Comparison of ENCODE assay signal across 8 cellular contexts in genomic region chr18:8661754-8662573, GRCh38. TPM values are rescaled to one million over a fixed set of nuclear protein-coding genes. Genes with fewer than 3 reads are reported as not detected.
DNase-seq lines count a peak whose midpoint lies in the region; ATAC-seq, FAIRE-seq and TF ChIP-seq lines count a peak whose summit lies in the region.

No MANE protein-coding gene starts in this region.

- intact Hi-C loops in GM12878 (cut with micrococcal nuclease; ENCODE audit: unreplicated experiment) = no loop called here

- H3K36me3 ChIP-seq in GM12878 (ENCODE audit: control insufficient read depth in 2 of 2, insufficient read depth in 2 of 2, low read length in 1 of 2) = no peaks in the 10 kb centered on the region

- H3K9me3 ChIP-seq in GM12878 (replicated peaks; ENCODE audit: control insufficient read depth, insufficient read depth, low read length) = no peaks in the 10 kb centered on the region; the same call in 2 of the 3 replicates

- no peaks in the 10 kb centered on the region for H4K20me1 ChIP-seq in GM12878 (ENCODE audit: control insufficient read depth, insufficient read depth)

- no peaks in the 10 kb centered on the region; a peak in 1 of 4 replicates for H3K27me3 ChIP-seq in GM12878 (replicated peaks in 1 of 2; ENCODE audit: control insufficient read depth in 2 of 2, insufficient read depth in 2 of 2, low read length in 1 of 2)

- H3K4me1 ChIP-seq in GM12878 (ENCODE audit: control insufficient read depth, insufficient read depth, low read length) = no peaks in the 10 kb centered on the region

- TF ChIP-seq EP300 in GM12878 (IDR thresholded peaks at IDR 0.05; ENCODE audit: borderline replicate concordance in 1 of 2, control insufficient read depth in 1 of 2, low read depth in 2 of 2, low read length in 2 of 2) = no peak

- DNase-seq in DMS79 (lab: John Stamatoyannopoulos, UW) (peak; percentile 98), NCI-H2029 (lab: John Stamatoyannopoulos, UW) (peak; percentile 56), GM12878 (ENCODE audit: low read depth, low spot score) (no peak), lung microvascular endothelial cell (ENCODE audit: low read depth in 2 of 2) (peak; percentile 84), coronary artery (ENCODE audit: low spot score) (no peak)

- no peak overlapping the region for H2AFZ ChIP-seq in GM12878 (ENCODE audit: control insufficient read depth, low read depth, low read length)

- in situ Hi-C loops in GM12878 (cut with MboI) = no loop called here

- H3K27ac ChIP-seq in GM12878 (ENCODE audit: control insufficient read depth, insufficient read depth) = no peak overlapping the region
- no peak overlapping the region for H3K27ac ChIP-seq in coronary artery

- RAD21 ChIA-PET in GM12878 (lab: Charles Lee; ENCODE audit: unreplicated experiment) = interaction anchor here (1.1 to 1.3 kb wide), 3 partner anchors 8 to 59 kb away, joined by 3 to 6 read pairs (median 3); no protein-coding TSS in a partner anchor

- TF ChIP-seq CTCF in GM12878 (IDR thresholded peaks at IDR 0.05 in 2 of 3, conservative IDR thresholded peaks at IDR 0.05 in 1 of 3; ENCODE audit: control insufficient read depth in 2 of 3, extremely low read depth in 1 of 3, insufficient read depth in 1 of 3, low read depth in 3 of 3, low read length in 3 of 3) (no peak), coronary artery (IDR thresholded peaks at IDR 0.05) (no peak)

- TF ChIP-seq POLR2A in GM12878 (IDR thresholded peaks at IDR 0.05; ENCODE audit: low read depth, low read length) = no peak

- no peak for FAIRE-seq in GM12878 (lab: Jason Lieb, UNC)

- TF ChIP-seq RAD21 in GM12878 (IDR thresholded peaks at IDR 0.05; ENCODE audit: insufficient read depth, low read depth, low read length) = no peak

- CTCF ChIA-PET in GM12878 (lab: Yijun Ruan, JAX) = interaction anchor here (2.3 to 3.2 kb wide), 4 partner anchors 8 to 326 kb away, joined by 7 to 13 read pairs (median 9); no protein-coding TSS in a partner anchor

- H3K4me2 ChIP-seq in GM12878 (ENCODE audit: control insufficient read depth, insufficient read depth) = peak overlapping the region; percentile 40; the same call in 1 of the 2 replicates

- ATAC-seq in GM12878 (peak; percentile 61), HG03460 (IDR thresholded peaks at IDR 0.05; ENCODE audit: unreplicated experiment) (no peak), GM19351 (IDR thresholded peaks at IDR 0.05; ENCODE audit: unreplicated experiment) (no peak), HG03095 (IDR thresholded peaks at IDR 0.05; ENCODE audit: unreplicated experiment) (no peak)

- H3K4me3 ChIP-seq in GM12878 (no peak overlapping the region), coronary artery (no peak overlapping the region)

- H3K9ac ChIP-seq in GM12878 (ENCODE audit: control insufficient read depth, insufficient read depth, low read length) = no peak overlapping the region

- WGBS in GM12878 (ENCODE audit: insufficient coverage, insufficient replicate concordance, low lambda C conversion rate, missing lambda C conversion rate) = 48% methylated on average over 18 of the region's 18 CpGs

- SMC1A ChIA-PET in GM12878 (lab: Charles Lee; ENCODE audit: uncharacterized antibody, unreplicated experiment) = interaction anchor here (0.5 to 2.4 kb wide), 5 partner anchors 11 to 387 kb away, joined by 3 to 9 read pairs (median 3); no protein-coding TSS in a partner anchor

- no peaks in the 10 kb centered on the region for H3K79me2 ChIP-seq in GM12878 (ENCODE audit: control insufficient read depth, insufficient read depth, low read length)

- BruUV-seq in GM12878 (replicated peaks; lab: Mats Ljungman, UMichigan) = no TSS peak

- POLR2A ChIA-PET in GM12878 (lab: Charles Lee) = interaction anchor here (1.0 kb wide), 1 partner anchor 326 kb away, joined by 4 read pairs; no protein-coding TSS in a partner anchor

TF ChIP-seq in GM12878, 131 proteins besides CTCF, POLR2A, EP300 and RAD21:
- TF ChIP-seq JUNB (IDR thresholded peaks at IDR 0.05) = no peak
- no peak for TF ChIP-seq SMAD1 (IDR thresholded peaks at IDR 0.05; ENCODE audit: low read depth, partially characterized antibody)
- TF ChIP-seq CREB1 (IDR thresholded peaks at IDR 0.05; ENCODE audit: low read depth) = no peak
- no peak for TF ChIP-seq KDM1A (IDR thresholded peaks at IDR 0.05; ENCODE audit: borderline replicate concordance)
- TF ChIP-seq POU2F2 (IDR thresholded peaks at IDR 0.05; ENCODE audit: borderline replicate concordance, low read depth, low read length) = 0 out of 3 replicates have a peak, but pooled peaks have one; percentile 15

RNA-seq across cellular contexts. Expression of gene MTCL1, which starts 43.4 kb away (rescaled TPM):
- total RNA-seq in GM12878 (2013; cell fraction: nucleolus; rRNA removed) = 0.23 TPM in 1 of 2 replicates, not detected in the other
- total RNA-seq in GM12878 (2014; rRNA removed) (0.05 and 0.23 TPM in 2 replicates), GM12878 (2014; rRNA removed; fragmentation: Illumina TruSeq; extraction: Trizol) (0.04 and 0.23 TPM in 2 replicates), GM12878 (2021) (0.29 and 0.36 TPM in 2 replicates), lung microvascular endothelial cell (3.9 and 7.7 TPM in 2 replicates)
- not detected for polyA plus RNA-seq in GM12878 (2011; ENCODE audit: low read depth)
- polyA plus RNA-seq in GM12878 (2011; rRNA removed) (0.14 TPM in 1 of 2 replicates, not detected in the other), GM12878 (2014; fragmentation: Illumina TruSeq; extraction: Trizol) (0.03 TPM in 1 of 2 replicates, not detected in the other), GM12878 (2014; fragmentation: Nextera tagmentation; extraction: Ambion mirVana) (not detected), GM12878 (2014; rRNA removed) (0.13 TPM in 1 of 2 replicates, not detected in the other), GM12878 (2016; fragmentation: Nextera tagmentation; extraction: Ambion mirVana) (not detected)
- polyA plus RNA-seq in GM12878 (2011; cell fraction: cytosol; rRNA removed) = 0.02 TPM in 1 of 2 replicates, not detected in the other
- 0.06 and 0.13 TPM in 2 replicates for polyA plus RNA-seq in GM12878 (2011; cell fraction: nucleus; rRNA removed)
- polyA plus RNA-seq in GM12878 (2012) = 0.08 and 0.26 TPM in 2 replicates
- not detected in 2 replicates for polyA minus RNA-seq in GM12878 (2011; rRNA and poly(A)+ RNA removed)
- polyA minus RNA-seq in GM12878 (2011; cell fraction: cytosol; rRNA and poly(A)+ RNA removed) = 0.62 and 0.67 TPM in 2 replicates
- 0.10 and 0.12 TPM in 2 replicates for polyA minus RNA-seq in GM12878 (2011; cell fraction: nucleus; rRNA and poly(A)+ RNA removed)

RNA-seq across cellular contexts. Expression of gene RAB12, which starts 52.7 kb away (rescaled TPM):
- total RNA-seq in GM12878 (2013; cell fraction: nucleolus; rRNA removed) = 150 and 166 TPM in 2 replicates
- total RNA-seq in GM12878 (2014; rRNA removed) = 16.9 and 20.1 TPM in 2 replicates
- total RNA-seq in GM12878 (2014; rRNA removed; fragmentation: Illumina TruSeq; extraction: Trizol) = 18.5 and 19.5 TPM in 2 replicates
- total RNA-seq in GM12878 (2021) = 13.0 and 13.5 TPM in 2 replicates
- polyA plus RNA-seq in GM12878 (2011; ENCODE audit: low read depth) = 8.8 TPM
- 29.8 and 52.8 TPM in 2 replicates for polyA plus RNA-seq in GM12878 (2011; rRNA removed)
- polyA plus RNA-seq in GM12878 (2011; cell fraction: cytosol; rRNA removed) = 5.7 and 7.9 TPM in 2 replicates
- polyA plus RNA-seq in GM12878 (2011; cell fraction: nucleus; rRNA removed) = 64.4 and 67.3 TPM in 2 replicates
- 15.3 and 18.3 TPM in 2 replicates for polyA plus RNA-seq in GM12878 (2012)
- polyA plus RNA-seq in GM12878 (2014; fragmentation: Illumina TruSeq; extraction: Trizol) = 17.2 and 23.9 TPM in 2 replicates
- 1 to 10 TPM in 1 of 2 experiments, under 1 TPM in 1; 0.72 to 1.5 TPM for polyA plus RNA-seq in GM12878 (2014; fragmentation: Nextera tagmentation; extraction: Ambion mirVana)
- 12.9 and 15.0 TPM in 2 replicates for polyA plus RNA-seq in GM12878 (2014; rRNA removed)
- 1 to 10 TPM in 1 of 2 experiments, under 1 TPM in 1; 0.71 to 2.4 TPM for polyA plus RNA-seq in GM12878 (2016; fragmentation: Nextera tagmentation; extraction: Ambion mirVana)
- polyA minus RNA-seq in GM12878 (2011; rRNA and poly(A)+ RNA removed) = 14.5 and 18.9 TPM in 2 replicates
- polyA minus RNA-seq in GM12878 (2011; cell fraction: cytosol; rRNA and poly(A)+ RNA removed) = 6.3 and 7.4 TPM in 2 replicates
- polyA minus RNA-seq in GM12878 (2011; cell fraction: nucleus; rRNA and poly(A)+ RNA removed) = 24.9 and 26.2 TPM in 2 replicates
- total RNA-seq in lung microvascular endothelial cell = 43.4 and 54.8 TPM in 2 replicates

Comparison
In these comparisons a context has a peak if more than half of its experiments do, and no peak if none do; other contexts are left out.
1. DNase-seq: peak in DMS79 (single experiment), NCI-H2029 (single experiment) and lung microvascular endothelial cell (2 of 2); none in GM12878 (single experiment) and coronary artery (single experiment).